Comparison of ENCODE assay signal across 11 cellular contexts in genomic region chr10:117684673-117685211, GRCh38.
DNase-seq lines count a peak whose midpoint lies in the region; ATAC-seq and TF ChIP-seq lines count a peak whose summit lies in the region.
"Had no signal": no experiment of that assay in that cellular context is flagged by ENCODE, and none has a peak within 500 bp of the region (broad histone marks: within the 10 kb centered on the region; RNA-seq: fewer than 3 reads in every experiment).

No MANE protein-coding gene starts in this region.

- RAD21 ChIA-PET in HCT116 (lab: Charles Lee; ENCODE audit: low non-redundant PET in 1 of 2, low total read pairs in 2 of 2, uncharacterized antibody in 2 of 2, unreplicated experiment in 2 of 2): no interaction called here

- peak; percentile 59 for TF ChIP-seq RAD21 in HCT116 (IDR thresholded peaks at IDR 0.05; ENCODE audit: low read depth)

- CTCF ChIA-PET in HCT116 (lab: Charles Lee): no interaction called here

- no peak for TF ChIP-seq POLR2A in HCT116 (IDR thresholded peaks at IDR 0.05; ENCODE audit: borderline replicate concordance, extremely low read depth, insufficient read depth, insufficient read length)

- TF ChIP-seq CTCF in HCT116 (IDR thresholded peaks at IDR 0.05 in 2 of 3, conservative IDR thresholded peaks at IDR 0.05 in 1 of 3; ENCODE audit: borderline replicate concordance in 1 of 3, insufficient read depth in 1 of 3, low read depth in 2 of 3, low read length in 2 of 3) (peak; percentile 37 to 51 (median 43); a peak in 5 of 6 replicates), epithelial cell of proximal tubule (conservative IDR thresholded peaks at IDR 0.05; ENCODE audit: low read depth, low read length) (peak; percentile 61), mucosa of descending colon (IDR thresholded peaks at IDR 0.05) (no peak)

- H3K4me1 ChIP-seq in HCT116 (ENCODE audit: control insufficient read depth in 1 of 2, insufficient read depth in 2 of 2, low read length in 2 of 2) (peaks cover 2 to 16% of the 10 kb centered on the region in 2 experiments; a peak in 1 of 4 replicates), mucosa of descending colon (ENCODE audit: low read depth) (no peaks in the 10 kb centered on the region)

- H3K4me2 ChIP-seq in HCT116 (ENCODE audit: low read length): no peak overlapping the region

- H3K9me3 ChIP-seq in HCT116 (ENCODE audit: control insufficient read depth in 1 of 2, insufficient read depth in 1 of 2, low read depth in 1 of 2, low read length in 2 of 2) (no peaks in the 10 kb centered on the region), mucosa of descending colon (no peaks in the 10 kb centered on the region)

- intact Hi-C loops in HCT116 (cut with micrococcal nuclease) (loop anchor here (1.0 kb wide), 1 partner anchor 147 kb away; no protein-coding TSS in a partner anchor), mucosa of descending colon (cut with DNase I, micrococcal nuclease) (no loop called here)

- no peaks in the 10 kb centered on the region for H3K9me2 ChIP-seq in HCT116 (ENCODE audit: insufficient read depth)

- H4K20me1 ChIP-seq in HCT116 (ENCODE audit: insufficient read depth): no peaks in the 10 kb centered on the region

- H3K4me3 ChIP-seq in HCT116 (replicated peaks in 1 of 2; ENCODE audit: low read depth in 1 of 2, low read length in 2 of 2) (no peak overlapping the region), epithelial cell of proximal tubule (ENCODE audit: low read depth, low read length) (no peak overlapping the region), mucosa of descending colon (no peak overlapping the region)

- H3K79me2 ChIP-seq in HCT116 (ENCODE audit: insufficient read depth, low read length): no peaks in the 10 kb centered on the region

- peaks cover 6% of the 10 kb centered on the region; the same call in 1 of the 2 replicates for H3K27me3 ChIP-seq in HCT116 (ENCODE audit: insufficient read depth, low read length)

- ATAC-seq in HCT116 (peak; percentile 50), mucosa of descending colon (peak; percentile 34), GM21390 (IDR thresholded peaks at IDR 0.05; ENCODE audit: unreplicated experiment) (no peak), GM19452 (IDR thresholded peaks at IDR 0.05; ENCODE audit: unreplicated experiment) (no peak)
- ATAC-seq: activated T-cell treated with anti-CD3 and anti-CD28 coated beads, Interleukin-2, amount 50 U/mL, for 4 hours; T-cell had no signal

- no peaks in the 10 kb centered on the region for H3K36me3 ChIP-seq in HCT116 (ENCODE audit: control insufficient read depth in 1 of 2, insufficient read depth in 2 of 2, low read length in 2 of 2)
- no peaks in the 10 kb centered on the region for H3K36me3 ChIP-seq in mucosa of descending colon (ENCODE audit: low read depth)

- H2AFZ ChIP-seq in HCT116 (ENCODE audit: low read depth, low read length, poor library complexity, severe bottlenecking): no peak overlapping the region

- POLR2A ChIA-PET in HCT116 (lab: Charles Lee): no interaction called here

- BruUV-seq in HCT116 (replicated peaks; lab: Mats Ljungman, UMichigan): no TSS peak

- DNase-seq in Ammon's horn (ENCODE audit: low spot score) (peak; percentile 17), HCT116 (ENCODE audit: low read depth, low spot score) (no peak), epithelial cell of proximal tubule (ENCODE audit: low read depth) (no peak), mucosa of descending colon (peak in 2 of 3 donors; percentile 44 to 50), retina (no peak)
- no peak for DNase-seq in stimulated activated CD8-positive, alpha-beta memory T cell treated with anti-CD3 and anti-CD28 coated beads, Interleukin-4, amount 100 ng/mL, for 48 hours
- DNase-seq: activated T-cell treated with anti-CD3 and anti-CD28 coated beads, Interleukin-2, amount 50 U/mL, for 4 hours; NCI-H2029; T-cell had no signal

- H3K27ac ChIP-seq in HCT116 (ENCODE audit: low read depth, low read length): no peak overlapping the region

- no peak overlapping the region for H3K9ac ChIP-seq in HCT116 (ENCODE audit: low read length)

TF ChIP-seq in HCT116, 20 proteins besides CTCF, POLR2A, EP300 and RAD21:
- TF ChIP-seq ELF1 (IDR thresholded peaks at IDR 0.05; ENCODE audit: borderline replicate concordance, low read depth) (no peak), EGR1 (IDR thresholded peaks at IDR 0.05; ENCODE audit: low read depth) (no peak), ZNF274 (IDR thresholded peaks at IDR 0.05; ENCODE audit: low read depth, low read length) (no peak), POLR2AphosphoS5 (IDR thresholded peaks at IDR 0.05; ENCODE audit: low read depth, low read length) (no peak), CBX3 (IDR thresholded peaks at IDR 0.05; ENCODE audit: low read depth) (no peak), MAX (IDR thresholded peaks at IDR 0.05) (no peak), EZH2phosphoT487 (IDR thresholded peaks at IDR 0.05; ENCODE audit: borderline replicate concordance) (no peak), CEBPB (IDR thresholded peaks at IDR 0.05; ENCODE audit: low read depth) (no peak)

Comparison
In these comparisons a context has a peak if more than half of its experiments do, and no peak if none do; other contexts are left out.
1. DNase-seq: peak in Ammon's horn (single experiment) and mucosa of descending colon (2 of 3); none in HCT116 (single experiment), epithelial cell of proximal tubule (single experiment), stimulated activated CD8-positive, alpha-beta memory T cell treated with anti-CD3 and anti-CD28 coated beads, Interleukin-4, amount 100 ng/mL, for 48 hours (single experiment) and retina (single experiment).
2. ATAC-seq: peak in HCT116 (single experiment) and mucosa of descending colon (single experiment); none in GM21390 (single experiment) and GM19452 (single experiment).